Comparison of ENCODE assay signal across 11 cellular contexts in the genomic region with DNA sequence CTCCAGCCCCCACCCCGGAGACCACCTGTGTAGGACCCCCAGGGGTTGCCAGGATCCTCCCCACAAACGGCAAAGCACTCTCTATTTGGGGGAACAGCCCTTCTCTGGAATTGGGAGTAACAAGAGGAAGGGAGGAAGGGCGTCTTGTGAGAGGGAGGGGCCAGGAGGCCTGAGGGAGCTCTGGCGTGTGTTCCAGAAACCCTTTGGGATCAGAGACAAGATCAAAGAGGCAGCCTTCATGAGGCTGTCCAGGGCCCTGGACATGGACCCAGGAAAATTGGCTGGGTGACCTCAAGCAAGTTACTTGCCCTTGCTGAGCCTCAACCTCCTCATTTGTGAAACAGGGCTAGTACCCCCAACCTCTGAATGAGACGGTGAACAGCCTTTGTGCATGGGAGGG. TPM values are rescaled to one million over a fixed set of nuclear protein-coding genes. Genes with fewer than 3 reads are reported as not detected.
DNase-seq lines count a peak whose midpoint lies in the region; ATAC-seq and TF ChIP-seq lines count a peak whose summit lies in the region.
"Had no signal": no experiment of that assay in that cellular context is flagged by ENCODE, and none has a peak within 500 bp of the region (broad histone marks: within the 10 kb centered on the region; RNA-seq: fewer than 3 reads in every experiment).

No MANE protein-coding gene starts in this region.

- TF ChIP-seq CTCF in SK-N-SH (IDR thresholded peaks at IDR 0.05) (no peak), progenitor cell of endocrine pancreas (IDR thresholded peaks at IDR 0.05; ENCODE audit: unreplicated experiment) (no peak), upper lobe of left lung (IDR thresholded peaks at IDR 0.05) (no peak)

- DNase-seq in ELF-1 (ENCODE audit: low read depth, low spot score), result peak; percentile 52
- DNase-seq in SK-N-SH, result no peak
- no peak for DNase-seq in effector memory CD8-positive, alpha-beta T cell
- DNase-seq in progenitor cell of endocrine pancreas (ENCODE audit: low spot score, unreplicated experiment), result no peak
- DNase-seq in upper lobe of left lung, result no peak
- no peak for DNase-seq in nucleus accumbens (lab: John Stamatoyannopoulos, UW)
- DNase-seq in DMS53 (lab: John Stamatoyannopoulos, UW), result no peak
- no peak for DNase-seq in ureter (ENCODE audit: low spot score)
- DNase-seq: activated CD4-positive, alpha-beta T cell treated with anti-CD3 and anti-CD28 coated beads for 1 hour; NCI-H226 had no signal

- peaks cover 50 to 80% of the 10 kb centered on the region in 2 experiments for H3K4me1 ChIP-seq in SK-N-SH (ENCODE audit: control insufficient read depth in 1 of 2, insufficient read depth in 2 of 2, low read depth in 1 of 2, low read length in 1 of 2)
- peaks cover 5 to 35% (median 21%) of the 10 kb centered on the region in 4 donors for H3K4me1 ChIP-seq in upper lobe of left lung

- no peaks in the 10 kb centered on the region for H3K9me3 Mint-ChIP-seq in effector memory CD8-positive, alpha-beta T cell
- H3K9me3 Mint-ChIP-seq in progenitor cell of endocrine pancreas (ENCODE audit: low read depth), result no peaks in the 10 kb centered on the region

- H3K4me3 ChIP-seq in SK-N-SH (ENCODE audit: low read depth in 2 of 2, low read length in 1 of 2) (no peak overlapping the region; a peak in 1 of 4 replicates), upper lobe of left lung (no peak overlapping the region)

- H3K27me3 ChIP-seq in SK-N-SH (ENCODE audit: insufficient read depth) (no peaks in the 10 kb centered on the region), upper lobe of left lung (no peaks in the 10 kb centered on the region)

- no peaks in the 10 kb centered on the region for H3K36me3 ChIP-seq in SK-N-SH (replicated peaks in 1 of 2; ENCODE audit: control insufficient read depth in 1 of 2, insufficient read depth in 2 of 2, low read length in 1 of 2)
- H3K36me3 ChIP-seq in upper lobe of left lung, result no peaks in the 10 kb centered on the region

- peaks cover 14% of the 10 kb centered on the region for H3F3A ChIP-seq in SK-N-SH (replicated peaks; ENCODE audit: insufficient read depth)

- TF ChIP-seq POLR2A in upper lobe of left lung (IDR thresholded peaks at IDR 0.05), result no peak

- no peak overlapping the region for H3K9ac ChIP-seq in SK-N-SH

- H4K20me1 ChIP-seq in SK-N-SH (ENCODE audit: insufficient read depth), result peaks cover 8% of the 10 kb centered on the region; the same call in 1 of the 2 replicates

- no peaks in the 10 kb centered on the region for H3K9me3 ChIP-seq in SK-N-SH
- no peaks in the 10 kb centered on the region for H3K9me3 ChIP-seq in upper lobe of left lung

- H3K36me3 Mint-ChIP-seq in effector memory CD8-positive, alpha-beta T cell (ENCODE audit: insufficient read depth), result peaks cover 11% of the 10 kb centered on the region
- H3K36me3 Mint-ChIP-seq in progenitor cell of endocrine pancreas (ENCODE audit: insufficient read depth), result peaks cover 3% of the 10 kb centered on the region

- no peak for ATAC-seq in effector memory CD8-positive, alpha-beta T cell (replicated peaks)
- no peak for ATAC-seq in upper lobe of left lung (ENCODE audit: low FRiP score in 2 of 2)
- ATAC-seq: left colon had no signal

- H2AFZ ChIP-seq in SK-N-SH (ENCODE audit: low read depth), result no peak overlapping the region

- peaks cover 26 to 34% of the 10 kb centered on the region in 2 donors for H3K4me1 Mint-ChIP-seq in effector memory CD8-positive, alpha-beta T cell (ENCODE audit: low read depth in 2 of 2)
- H3K4me1 Mint-ChIP-seq in progenitor cell of endocrine pancreas (ENCODE audit: low read depth), result peaks cover 21% of the 10 kb centered on the region

- H3K4me2 ChIP-seq in SK-N-SH, result peak overlapping the region; percentile 38; the same call in 1 of the 2 replicates

- no peaks in the 10 kb centered on the region for H3K79me2 ChIP-seq in SK-N-SH (ENCODE audit: insufficient read depth)

- 45% methylated on average over 5 of the region's 5 CpGs for WGBS in SK-N-SH (ENCODE audit: low lambda C conversion rate)
- WGBS in upper lobe of left lung, 2 donors, result 55 to 73% methylated on average over 5 of the region's 5 CpGs

- TF ChIP-seq EP300 in SK-N-SH (IDR thresholded peaks at IDR 0.05; ENCODE audit: borderline replicate concordance in 1 of 2, low read depth in 1 of 2, low read length in 1 of 2), result no peak
- no peak for TF ChIP-seq EP300 in upper lobe of left lung (IDR thresholded peaks at IDR 0.05)

- POLR2A ChIA-PET in SK-N-SH (lab: Yijun Ruan, JAX), result interaction anchor here (0.6 to 1.5 kb wide), 6 partner anchors 13 to 53 kb away, joined by 3 to 7 read pairs (median 5); no protein-coding TSS in a partner anchor

- H3K27ac Mint-ChIP-seq in effector memory CD8-positive, alpha-beta T cell, result peak overlapping the region; percentile 86 to 96
- peak overlapping the region; percentile 73 for H3K27ac Mint-ChIP-seq in progenitor cell of endocrine pancreas

- CTCF ChIA-PET in SK-N-SH (lab: Yijun Ruan, JAX), result interaction anchor here (1.1 to 5.1 kb wide), 8 partner anchors 10 to 76 kb away, joined by 3 to 32 read pairs (median 6); no protein-coding TSS in a partner anchor

- no peaks in the 10 kb centered on the region for H3K9me2 ChIP-seq in SK-N-SH

- H3K27me3 Mint-ChIP-seq in effector memory CD8-positive, alpha-beta T cell, result no peaks in the 10 kb centered on the region
- H3K27me3 Mint-ChIP-seq in progenitor cell of endocrine pancreas, result no peaks in the 10 kb centered on the region

- TF ChIP-seq RAD21 in SK-N-SH (IDR thresholded peaks at IDR 0.05; ENCODE audit: low read length), result no peak

- no peak overlapping the region for H3K4me3 Mint-ChIP-seq in effector memory CD8-positive, alpha-beta T cell
- H3K4me3 Mint-ChIP-seq in progenitor cell of endocrine pancreas (ENCODE audit: low read depth), result no peak overlapping the region

- peak overlapping the region; percentile 24 to 99; a peak in 3 of 4 replicates for H3K27ac ChIP-seq in SK-N-SH (ENCODE audit: low read depth in 2 of 2, low read length in 1 of 2)
- peak overlapping the region in 2 of 4 donors; percentile 20 to 26 for H3K27ac ChIP-seq in upper lobe of left lung

TF ChIP-seq in SK-N-SH, 30 proteins besides CTCF, POLR2A, EP300 and RAD21:
- TF ChIP-seq RXRA (IDR thresholded peaks at IDR 0.05; ENCODE audit: borderline replicate concordance, low read depth) (no peak), JUND (IDR thresholded peaks at IDR 0.05) (no peak), GABPA (IDR thresholded peaks at IDR 0.05; ENCODE audit: low read depth) (no peak), SMC3 (IDR thresholded peaks at IDR 0.05; ENCODE audit: low read depth, low read length) (no peak), RFX5 (IDR thresholded peaks at IDR 0.05; ENCODE audit: low read length) (no peak), RCOR1 (IDR thresholded peaks at IDR 0.05; ENCODE audit: low read length) (no peak; the same call in 1 of the 2 replicates), NRF1 (IDR thresholded peaks at IDR 0.05; ENCODE audit: low read depth, low read length) (no peak), TEAD4 (IDR thresholded peaks at IDR 0.05; ENCODE audit: borderline replicate concordance, insufficient read depth) (no peak), YY1 (IDR thresholded peaks at IDR 0.05; ENCODE audit: low read depth) (no peak), CHD2 (IDR thresholded peaks at IDR 0.05; ENCODE audit: low read length, partially characterized antibody) (no peak), MEF2A (IDR thresholded peaks at IDR 0.05; ENCODE audit: borderline replicate concordance, low read depth) (no peak)
- TF ChIP-seq, protein P1, sequence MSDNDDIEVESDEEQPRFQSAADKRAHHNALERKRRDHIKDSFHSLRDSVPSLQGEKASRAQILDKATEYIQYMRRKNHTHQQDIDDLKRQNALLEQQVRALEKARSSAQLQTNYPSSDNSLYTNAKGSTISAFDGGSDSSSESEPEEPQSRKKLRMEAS (IDR thresholded peaks at IDR 0.05; ENCODE audit: low read depth), result no peak
- TF ChIP-seq, protein P2, sequence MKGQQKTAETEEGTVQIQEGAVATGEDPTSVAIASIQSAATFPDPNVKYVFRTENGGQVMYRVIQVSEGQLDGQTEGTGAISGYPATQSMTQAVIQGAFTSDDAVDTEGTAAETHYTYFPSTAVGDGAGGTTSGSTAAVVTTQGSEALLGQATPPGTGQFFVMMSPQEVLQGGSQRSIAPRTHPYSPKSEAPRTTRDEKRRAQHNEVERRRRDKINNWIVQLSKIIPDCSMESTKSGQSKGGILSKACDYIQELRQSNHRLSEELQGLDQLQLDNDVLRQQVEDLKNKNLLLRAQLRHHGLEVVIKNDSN (IDR thresholded peaks at IDR 0.05; ENCODE audit: borderline replicate concordance, low read depth), result no peak
- TF ChIP-seq, protein P3, sequence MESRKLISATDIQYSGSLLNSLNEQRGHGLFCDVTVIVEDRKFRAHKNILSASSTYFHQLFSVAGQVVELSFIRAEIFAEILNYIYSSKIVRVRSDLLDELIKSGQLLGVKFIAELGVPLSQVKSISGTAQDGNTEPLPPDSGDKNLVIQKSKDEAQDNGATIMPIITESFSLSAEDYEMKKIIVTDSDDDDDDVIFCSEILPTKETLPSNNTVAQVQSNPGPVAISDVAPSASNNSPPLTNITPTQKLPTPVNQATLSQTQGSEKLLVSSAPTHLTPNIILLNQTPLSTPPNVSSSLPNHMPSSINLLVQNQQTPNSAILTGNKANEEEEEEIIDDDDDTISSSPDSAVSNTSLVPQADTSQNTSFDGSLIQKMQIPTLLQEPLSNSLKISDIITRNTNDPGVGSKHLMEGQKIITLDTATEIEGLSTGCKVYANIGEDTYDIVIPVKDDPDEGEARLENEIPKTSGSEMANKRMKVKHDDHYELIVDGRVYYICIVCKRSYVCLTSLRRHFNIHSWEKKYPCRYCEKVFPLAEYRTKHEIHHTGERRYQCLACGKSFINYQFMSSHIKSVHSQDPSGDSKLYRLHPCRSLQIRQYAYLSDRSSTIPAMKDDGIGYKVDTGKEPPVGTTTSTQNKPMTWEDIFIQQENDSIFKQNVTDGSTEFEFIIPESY (IDR thresholded peaks at IDR 0.05; ENCODE audit: borderline replicate concordance, low read depth), result no peak
- TF ChIP-seq, protein P4, sequence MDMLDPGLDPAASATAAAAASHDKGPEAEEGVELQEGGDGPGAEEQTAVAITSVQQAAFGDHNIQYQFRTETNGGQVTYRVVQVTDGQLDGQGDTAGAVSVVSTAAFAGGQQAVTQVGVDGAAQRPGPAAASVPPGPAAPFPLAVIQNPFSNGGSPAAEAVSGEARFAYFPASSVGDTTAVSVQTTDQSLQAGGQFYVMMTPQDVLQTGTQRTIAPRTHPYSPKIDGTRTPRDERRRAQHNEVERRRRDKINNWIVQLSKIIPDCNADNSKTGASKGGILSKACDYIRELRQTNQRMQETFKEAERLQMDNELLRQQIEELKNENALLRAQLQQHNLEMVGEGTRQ (IDR thresholded peaks at IDR 0.05; ENCODE audit: borderline replicate concordance, low read depth, low read length), result no peak

RNA-seq across cellular contexts. Expression of a gene that starts 18.1 kb away (rescaled TPM):
- polyA plus RNA-seq in SK-N-SH (2012; rRNA removed), result 62.3 and 96.6 TPM in 2 replicates
- 48.1 and 60.4 TPM in 2 replicates for polyA plus RNA-seq in SK-N-SH (2012; cell fraction: cytosol; rRNA removed)
- 53.0 and 69.9 TPM in 2 replicates for polyA plus RNA-seq in SK-N-SH (2012; cell fraction: nucleus; rRNA removed)
- total RNA-seq in progenitor cell of endocrine pancreas (200 and 217 TPM in 2 replicates), upper lobe of left lung (100 to 1,000 TPM in 1 of 6 donors, 10 to 100 TPM in 5; 55.8 to 120 (median 74.8) TPM), ureter (131 TPM)
